Comparison of ENCODE assay signal across 34 cellular contexts in the genomic region with DNA sequence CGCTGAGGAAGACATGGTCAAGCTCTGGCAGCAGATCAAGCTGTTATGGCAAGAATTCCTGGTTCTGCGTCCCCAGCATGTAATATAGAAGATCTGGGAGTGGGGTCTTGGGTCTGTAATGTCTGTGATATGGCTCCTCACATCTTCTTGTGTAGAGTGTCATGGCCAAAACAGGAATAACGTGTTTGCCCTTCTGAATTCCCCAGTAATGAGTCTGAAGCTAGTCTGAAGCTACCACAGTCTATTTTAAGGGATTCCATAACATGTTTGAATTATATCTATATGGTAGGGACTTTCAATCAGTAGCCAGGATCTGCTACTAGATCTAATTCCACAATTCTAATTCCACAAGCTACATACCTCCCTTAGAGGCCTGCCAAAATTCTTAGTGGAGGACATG. TPM values are rescaled to one million over a fixed set of nuclear protein-coding genes. Genes with fewer than 3 reads are reported as not detected.
"Had no signal": no experiment of that assay in that cellular context is flagged by ENCODE, and none has a peak within 500 bp of the region (broad histone marks: within the 10 kb centered on the region; RNA-seq: fewer than 3 reads in every experiment).

No MANE protein-coding gene starts in this region.

- H3K27ac ChIP-seq: adrenal gland, body of pancreas, brain microvascular endothelial cell, breast epithelium, cardiac muscle cell, VCaP had no signal

- FAIRE-seq: astrocyte, TTC549 had no signal

- H3K4me1 ChIP-seq: adrenal gland, body of pancreas, breast epithelium had no signal

- DNase-seq: activated B cell treated with CpG ODN at 0.5 μM for 24 hours; activated CD4-positive, alpha-beta memory T cell treated with anti-CD3 and anti-CD28 coated beads for 36 hours; activated CD4-positive, alpha-beta T cell treated with anti-CD3 and anti-CD28 coated beads for 4 hours; activated CD4-positive, alpha-beta T cell treated with anti-CD3 and anti-CD28 coated beads, Interleukin-2, amount 10 ng/mL, durations not matched to agents 24 days and 14 days; activated CD4-positive, alpha-beta T cell treated with anti-CD3 and anti-CD28 coated beads, Interleukin-2, amount 50 U/mL, for 1 hour; activated CD4-positive, alpha-beta T cell treated with anti-CD3 and anti-CD28 coated beads, Interleukin-2, amount 50 U/mL, for 4 hours; activated CD4-positive, CD25-positive, alpha-beta regulatory T cell treated with anti-CD3 and anti-CD28 coated beads, Interleukin-2, amount 50 U/mL, for 72 hours; activated CD8-positive, alpha-beta memory T cell treated with anti-CD3 and anti-CD28 coated beads, Interleukin-2, amount 50 U/mL, for 4 hours; activated CD8-positive, alpha-beta T cell treated with anti-CD3 and anti-CD28 coated beads for 36 hours; activated effector memory CD4-positive, alpha-beta T cell treated with anti-CD3 and anti-CD28 coated beads, Interleukin-2, amount 50 U/mL, for 16 hours; activated gamma-delta T cell treated with Interleukin-2 at 50 U/mL for 16 hours; activated naive CD4-positive, alpha-beta T cell; activated naive CD4-positive, alpha-beta T cell treated with anti-CD3 and anti-CD28 coated beads for 36 hours; activated naive CD4-positive, alpha-beta T cell treated with anti-CD3 and anti-CD28 coated beads, Interleukin-2, amount 50 U/mL, for 16 hours; activated naive CD8-positive, alpha-beta T cell treated with anti-CD3 and anti-CD28 coated beads for 36 hours; activated T-cell treated with anti-CD3 and anti-CD28 coated beads for 4 hours; activated T-cell treated with anti-CD3 and anti-CD28 coated beads, Interleukin-2, amount 50 U/mL, for 1 hour; activated T-cell treated with anti-CD3 and anti-CD28 coated beads, Interleukin-2, amount 50 U/mL, for 4 hours; activated T-cell treated with anti-CD3 and anti-CD28 coated beads, Interleukin-2, amount 50 U/mL, for 72 hours; adrenal gland; amniotic stem cell; aorta; body of pancreas; brain microvascular endothelial cell; caudate nucleus; T-helper 2 cell; T-helper 9 cell had no signal

- ATAC-seq: activated CD8-positive, alpha-beta T cell treated with anti-CD3 and anti-CD28 coated beads for 36 hours; activated naive CD4-positive, alpha-beta T cell treated with anti-CD3 and anti-CD28 coated beads, Interleukin-2, amount 50 U/mL, for 72 hours; activated T-cell treated with anti-CD3 and anti-CD28 coated beads, Interleukin-2, amount 50 U/mL, for 4 hours; activated T-cell treated with anti-CD3 and anti-CD28 coated beads, Interleukin-2, amount 50 U/mL, for 72 hours; activated T-helper 17 cell treated with anti-CD3 and anti-CD28 coated beads, Interleukin-2, amount 50 U/mL, for 72 hours; body of pancreas had no signal

- H3K27me3 ChIP-seq: adrenal gland, body of pancreas, brain microvascular endothelial cell, breast epithelium, cardiac muscle cell had no signal

- H3K9me3 ChIP-seq: adrenal gland, body of pancreas, breast epithelium had no signal

- H3K36me3 ChIP-seq: adrenal gland, brain microvascular endothelial cell, breast epithelium, cardiac muscle cell had no signal

- H3K4me3 ChIP-seq: adrenal gland, body of pancreas, breast epithelium, cardiac muscle cell had no signal

RNA-seq across cellular contexts. Expression of a gene that starts 31.4 kb away (rescaled TPM):
- total RNA-seq: activated CD8-positive, alpha-beta T cell treated with anti-CD3 and anti-CD28 coated beads for 36 hours; activated naive CD8-positive, alpha-beta T cell treated with anti-CD3 and anti-CD28 coated beads for 36 hours had no signal
